Comparison of ENCODE assay signal across 29 cellular contexts in the genomic region with DNA sequence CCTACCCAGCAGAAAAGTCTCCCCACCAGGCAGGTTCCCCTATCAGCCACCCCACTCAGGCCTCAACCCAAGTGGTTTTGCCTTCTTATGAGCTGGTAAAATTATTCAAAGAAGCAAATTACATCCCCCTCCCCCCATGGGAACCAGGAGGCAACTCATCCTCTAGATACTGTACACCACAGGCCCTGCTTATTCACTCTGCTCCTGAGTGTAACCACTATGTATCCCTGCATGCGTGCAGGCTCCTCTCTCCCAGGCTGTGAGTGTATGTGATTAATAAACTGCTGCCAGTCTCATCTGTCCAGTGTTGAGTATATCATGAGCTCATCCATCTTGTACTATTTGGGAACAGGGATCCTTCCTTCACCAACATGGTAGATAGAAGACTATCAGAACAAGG. TPM values are rescaled to one million over a fixed set of nuclear protein-coding genes. Genes with fewer than 3 reads are reported as not detected.
"Had no signal": no experiment of that assay in that cellular context is flagged by ENCODE, and none has a peak within 500 bp of the region (broad histone marks: within the 10 kb centered on the region; RNA-seq: fewer than 3 reads in every experiment).

No MANE protein-coding gene starts in this region.

- FAIRE-seq: TTC549 had no signal

- ATAC-seq: activated T-cell treated with anti-CD3 and anti-CD28 coated beads, Interleukin-2, amount 50 U/mL, for 4 hours; activated T-helper 17 cell treated with anti-CD3 and anti-CD28 coated beads, Interleukin-2, amount 50 U/mL, for 72 hours; Panc1; Right ventricle myocardium inferior; T-cell had no signal

- H3K4me1 ChIP-seq: breast epithelium had no signal

- H3K27ac ChIP-seq: breast epithelium, SK-N-MC, VCaP had no signal

- H3K27me3 ChIP-seq: breast epithelium had no signal

- H3K9me3 ChIP-seq: breast epithelium had no signal

- H3K4me3 ChIP-seq: breast epithelium, SK-N-MC had no signal

- DNase-seq: activated CD4-positive, alpha-beta memory T cell treated with anti-CD3 and anti-CD28 coated beads for 36 hours; activated CD4-positive, alpha-beta T cell treated with anti-CD3 and anti-CD28 coated beads, Interleukin-2, amount 10 ng/mL, durations not matched to agents 7 days and 5 days; activated CD4-positive, CD25-positive, alpha-beta regulatory T cell; activated CD8-positive, alpha-beta memory T cell treated with anti-CD3 and anti-CD28 coated beads for 24 hours; activated gamma-delta T cell; activated naive CD4-positive, alpha-beta T cell treated with anti-CD3 and anti-CD28 coated beads for 36 hours; activated T-cell treated with anti-CD3 and anti-CD28 coated beads, Interleukin-2, amount 50 U/mL, for 4 hours; caudate nucleus; KG1; NCI-H1092; NCI-H1417; NCI-H1930; NCI-H2107; NCI-H2171 treated with DMSO at 0.1 percent for 48 hours; NCI-H226; NCI-H526; NCI-H82; OCI-M1; RPMI8226; T-cell; T-helper 2 cell; T1000 had no signal

- H3K36me3 ChIP-seq: breast epithelium had no signal

RNA-seq across cellular contexts. Expression of a gene that starts 8.6 kb away (rescaled TPM):
- total RNA-seq: activated T-cell treated with anti-CD3 and anti-CD28 coated beads, Interleukin-2, amount 50 U/mL, for 4 hours had no signal
